In genomic region chr9:108300296-108301287, GRCh38 we compare ENCODE assay signal across 1 cellular context.
TF ChIP-seq lines count a peak whose summit lies in the region.

No MANE protein-coding gene starts in this region.

TF ChIP-seq in K562, 482 proteins besides CTCF, POLR2A, EP300 and RAD21 (continued from another document):
- no peak for TF ChIP-seq HBP1 (CRISPR knock-in tag; IDR thresholded peaks at IDR 0.05)
- 0 out of 2 replicates have a peak, but pooled peaks have one; percentile 31 for TF ChIP-seq MAFK (IDR thresholded peaks at IDR 0.05; ENCODE audit: low read length)
- TF ChIP-seq HDGF (IDR thresholded peaks at IDR 0.05) = no peak
- peak; percentile 62; the same call in 1 of the 2 replicates for TF ChIP-seq SPI1 (IDR thresholded peaks at IDR 0.05; ENCODE audit: borderline replicate concordance, low read depth, low read length)
- TF ChIP-seq TCF15 (CRISPR knock-in tag; IDR thresholded peaks at IDR 0.05) = no peak
- 0 out of 2 replicates have a peak, but pooled peaks have one; percentile 32 for TF ChIP-seq MAFG (tag; conservative IDR thresholded peaks at IDR 0.05)
- no peak for TF ChIP-seq TEAD1 (CRISPR knock-in tag; IDR thresholded peaks at IDR 0.05)
- TF ChIP-seq MYC (IDR thresholded peaks at IDR 0.05; ENCODE audit: low read depth, low read length) = no peak
- TF ChIP-seq MYC (CRISPR knock-in tag; IDR thresholded peaks at IDR 0.05; ENCODE audit: borderline replicate concordance, low read depth) = no peak
- TF ChIP-seq ZBTB9 (CRISPR knock-in tag; IDR thresholded peaks at IDR 0.05) = no peak
- TF ChIP-seq NR2C1 (IDR thresholded peaks at IDR 0.05) = no peak
- no peak for TF ChIP-seq NR2C1 (tag; IDR thresholded peaks at IDR 0.05)
- no peak for TF ChIP-seq ZNF584 (CRISPR knock-in tag; IDR thresholded peaks at IDR 0.05; ENCODE audit: low read depth)
- TF ChIP-seq ZHX1 (conservative IDR thresholded peaks at IDR 0.05; ENCODE audit: low read length) = no peak
- no peak for TF ChIP-seq TAF9B (IDR thresholded peaks at IDR 0.05; ENCODE audit: partially characterized antibody)
- TF ChIP-seq BHLHE40 (IDR thresholded peaks at IDR 0.05; ENCODE audit: low read length) = 0 out of 2 replicates have a peak, but pooled peaks have one; percentile 17
TF ChIP-seq in K562: peak in this region for 6.
